ENCODE assay signal across 1 cellular context in the genomic region with DNA sequence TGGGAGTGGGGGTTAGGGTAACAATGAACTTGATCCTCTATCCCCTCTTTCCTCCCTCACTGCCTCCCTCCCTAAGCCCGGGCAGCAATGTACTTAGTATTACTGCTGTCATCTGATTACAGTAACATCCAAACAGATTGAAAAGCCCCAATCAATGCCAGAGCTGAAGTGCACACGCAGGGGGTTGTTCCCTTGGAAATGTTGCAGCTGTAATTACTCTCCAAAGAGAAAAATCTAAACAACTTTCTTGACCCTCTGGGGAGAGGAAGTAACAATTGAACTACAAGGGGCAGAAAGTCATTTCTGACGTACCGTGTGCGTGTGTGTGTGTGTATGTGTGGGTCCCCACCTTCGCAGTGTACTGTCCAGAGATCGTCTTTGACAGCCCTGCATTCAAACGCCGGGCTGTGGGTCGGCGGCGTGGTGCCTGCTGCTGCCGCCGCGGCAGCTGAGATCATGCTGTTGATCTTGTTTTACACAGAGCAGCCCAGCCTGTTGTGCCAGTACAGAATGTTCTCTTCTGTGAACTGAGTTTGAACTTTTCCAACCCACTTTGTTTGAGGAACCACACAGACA.
TF ChIP-seq lines count a peak whose summit lies in the region.

No MANE protein-coding gene starts in this region.

TF ChIP-seq in HepG2, 621 proteins besides CTCF, POLR2A, EP300 and RAD21 (continued from another document):
- TF ChIP-seq, protein P1, sequence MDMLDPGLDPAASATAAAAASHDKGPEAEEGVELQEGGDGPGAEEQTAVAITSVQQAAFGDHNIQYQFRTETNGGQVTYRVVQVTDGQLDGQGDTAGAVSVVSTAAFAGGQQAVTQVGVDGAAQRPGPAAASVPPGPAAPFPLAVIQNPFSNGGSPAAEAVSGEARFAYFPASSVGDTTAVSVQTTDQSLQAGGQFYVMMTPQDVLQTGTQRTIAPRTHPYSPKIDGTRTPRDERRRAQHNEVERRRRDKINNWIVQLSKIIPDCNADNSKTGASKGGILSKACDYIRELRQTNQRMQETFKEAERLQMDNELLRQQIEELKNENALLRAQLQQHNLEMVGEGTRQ (IDR thresholded peaks at IDR 0.05; ENCODE audit: low read depth, low read length), result no peak
- TF ChIP-seq, protein P1 (CRISPR knock-in tag; IDR thresholded peaks at IDR 0.05; ENCODE audit: borderline replicate concordance), result no peak
- TF ChIP-seq, protein P2, sequence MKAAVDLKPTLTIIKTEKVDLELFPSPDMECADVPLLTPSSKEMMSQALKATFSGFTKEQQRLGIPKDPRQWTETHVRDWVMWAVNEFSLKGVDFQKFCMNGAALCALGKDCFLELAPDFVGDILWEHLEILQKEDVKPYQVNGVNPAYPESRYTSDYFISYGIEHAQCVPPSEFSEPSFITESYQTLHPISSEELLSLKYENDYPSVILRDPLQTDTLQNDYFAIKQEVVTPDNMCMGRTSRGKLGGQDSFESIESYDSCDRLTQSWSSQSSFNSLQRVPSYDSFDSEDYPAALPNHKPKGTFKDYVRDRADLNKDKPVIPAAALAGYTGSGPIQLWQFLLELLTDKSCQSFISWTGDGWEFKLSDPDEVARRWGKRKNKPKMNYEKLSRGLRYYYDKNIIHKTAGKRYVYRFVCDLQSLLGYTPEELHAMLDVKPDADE (CRISPR knock-in tag; IDR thresholded peaks at IDR 0.05), result no peak
- TF ChIP-seq, protein P3, sequence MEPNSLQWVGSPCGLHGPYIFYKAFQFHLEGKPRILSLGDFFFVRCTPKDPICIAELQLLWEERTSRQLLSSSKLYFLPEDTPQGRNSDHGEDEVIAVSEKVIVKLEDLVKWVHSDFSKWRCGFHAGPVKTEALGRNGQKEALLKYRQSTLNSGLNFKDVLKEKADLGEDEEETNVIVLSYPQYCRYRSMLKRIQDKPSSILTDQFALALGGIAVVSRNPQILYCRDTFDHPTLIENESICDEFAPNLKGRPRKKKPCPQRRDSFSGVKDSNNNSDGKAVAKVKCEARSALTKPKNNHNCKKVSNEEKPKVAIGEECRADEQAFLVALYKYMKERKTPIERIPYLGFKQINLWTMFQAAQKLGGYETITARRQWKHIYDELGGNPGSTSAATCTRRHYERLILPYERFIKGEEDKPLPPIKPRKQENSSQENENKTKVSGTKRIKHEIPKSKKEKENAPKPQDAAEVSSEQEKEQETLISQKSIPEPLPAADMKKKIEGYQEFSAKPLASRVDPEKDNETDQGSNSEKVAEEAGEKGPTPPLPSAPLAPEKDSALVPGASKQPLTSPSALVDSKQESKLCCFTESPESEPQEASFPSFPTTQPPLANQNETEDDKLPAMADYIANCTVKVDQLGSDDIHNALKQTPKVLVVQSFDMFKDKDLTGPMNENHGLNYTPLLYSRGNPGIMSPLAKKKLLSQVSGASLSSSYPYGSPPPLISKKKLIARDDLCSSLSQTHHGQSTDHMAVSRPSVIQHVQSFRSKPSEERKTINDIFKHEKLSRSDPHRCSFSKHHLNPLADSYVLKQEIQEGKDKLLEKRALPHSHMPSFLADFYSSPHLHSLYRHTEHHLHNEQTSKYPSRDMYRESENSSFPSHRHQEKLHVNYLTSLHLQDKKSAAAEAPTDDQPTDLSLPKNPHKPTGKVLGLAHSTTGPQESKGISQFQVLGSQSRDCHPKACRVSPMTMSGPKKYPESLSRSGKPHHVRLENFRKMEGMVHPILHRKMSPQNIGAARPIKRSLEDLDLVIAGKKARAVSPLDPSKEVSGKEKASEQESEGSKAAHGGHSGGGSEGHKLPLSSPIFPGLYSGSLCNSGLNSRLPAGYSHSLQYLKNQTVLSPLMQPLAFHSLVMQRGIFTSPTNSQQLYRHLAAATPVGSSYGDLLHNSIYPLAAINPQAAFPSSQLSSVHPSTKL (CRISPR knock-in tag; IDR thresholded peaks at IDR 0.05), result peak; percentile 52; the same call in 1 of the 2 replicates
- TF ChIP-seq ZBTB21 (CRISPR knock-in tag; IDR thresholded peaks at IDR 0.05) (0 out of 2 replicates have a peak, but pooled peaks have one; percentile 18), ZNF207 (IDR thresholded peaks at IDR 0.05; ENCODE audit: borderline replicate concordance) (no peak), NONO (IDR thresholded peaks at IDR 0.05) (no peak), NONO (CRISPR knock-in tag; conservative IDR thresholded peaks at IDR 0.05) (no peak), KMT2B (CRISPR knock-in tag; IDR thresholded peaks at IDR 0.05) (no peak), TEAD3 (CRISPR knock-in tag; optimal IDR thresholded peaks at IDR 0.05; ENCODE audit: borderline replicate concordance) (peak; percentile 34), ZNF83 (CRISPR knock-in tag; IDR thresholded peaks at IDR 0.05; ENCODE audit: borderline replicate concordance) (no peak), ZIK1 (CRISPR knock-in tag; IDR thresholded peaks at IDR 0.05; ENCODE audit: borderline replicate concordance, low read depth) (no peak), ZNF543 (CRISPR knock-in tag; IDR thresholded peaks at IDR 0.05) (no peak), HNRNPLL (IDR thresholded peaks at IDR 0.05; ENCODE audit: low read depth, low read length, poor library complexity, severe bottlenecking) (peak; percentile 42), HDAC2 (CRISPR knock-in tag; IDR thresholded peaks at IDR 0.05) (no peak), ZNF136 (CRISPR knock-in tag; IDR thresholded peaks at IDR 0.05; ENCODE audit: low read depth) (no peak), MTF2 (CRISPR knock-in tag; IDR thresholded peaks at IDR 0.05; ENCODE audit: borderline replicate concordance) (peak; percentile 67; the same call in 1 of the 2 replicates)
- TF ChIP-seq, protein P4, sequence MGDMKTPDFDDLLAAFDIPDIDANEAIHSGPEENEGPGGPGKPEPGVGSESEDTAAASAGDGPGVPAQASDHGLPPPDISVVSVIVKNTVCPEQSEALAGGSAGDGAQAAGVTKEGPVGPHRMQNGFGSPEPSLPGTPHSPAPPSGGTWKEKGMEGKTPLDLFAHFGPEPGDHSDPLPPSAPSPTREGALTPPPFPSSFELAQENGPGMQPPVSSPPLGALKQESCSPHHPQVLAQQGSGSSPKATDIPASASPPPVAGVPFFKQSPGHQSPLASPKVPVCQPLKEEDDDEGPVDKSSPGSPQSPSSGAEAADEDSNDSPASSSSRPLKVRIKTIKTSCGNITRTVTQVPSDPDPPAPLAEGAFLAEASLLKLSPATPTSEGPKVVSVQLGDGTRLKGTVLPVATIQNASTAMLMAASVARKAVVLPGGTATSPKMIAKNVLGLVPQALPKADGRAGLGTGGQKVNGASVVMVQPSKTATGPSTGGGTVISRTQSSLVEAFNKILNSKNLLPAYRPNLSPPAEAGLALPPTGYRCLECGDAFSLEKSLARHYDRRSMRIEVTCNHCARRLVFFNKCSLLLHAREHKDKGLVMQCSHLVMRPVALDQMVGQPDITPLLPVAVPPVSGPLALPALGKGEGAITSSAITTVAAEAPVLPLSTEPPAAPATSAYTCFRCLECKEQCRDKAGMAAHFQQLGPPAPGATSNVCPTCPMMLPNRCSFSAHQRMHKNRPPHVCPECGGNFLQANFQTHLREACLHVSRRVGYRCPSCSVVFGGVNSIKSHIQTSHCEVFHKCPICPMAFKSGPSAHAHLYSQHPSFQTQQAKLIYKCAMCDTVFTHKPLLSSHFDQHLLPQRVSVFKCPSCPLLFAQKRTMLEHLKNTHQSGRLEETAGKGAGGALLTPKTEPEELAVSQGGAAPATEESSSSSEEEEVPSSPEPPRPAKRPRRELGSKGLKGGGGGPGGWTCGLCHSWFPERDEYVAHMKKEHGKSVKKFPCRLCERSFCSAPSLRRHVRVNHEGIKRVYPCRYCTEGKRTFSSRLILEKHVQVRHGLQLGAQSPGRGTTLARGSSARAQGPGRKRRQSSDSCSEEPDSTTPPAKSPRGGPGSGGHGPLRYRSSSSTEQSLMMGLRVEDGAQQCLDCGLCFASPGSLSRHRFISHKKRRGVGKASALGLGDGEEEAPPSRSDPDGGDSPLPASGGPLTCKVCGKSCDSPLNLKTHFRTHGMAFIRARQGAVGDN (CRISPR knock-in tag; IDR thresholded peaks at IDR 0.05), result peak; percentile 46
- TF ChIP-seq, protein P5, sequence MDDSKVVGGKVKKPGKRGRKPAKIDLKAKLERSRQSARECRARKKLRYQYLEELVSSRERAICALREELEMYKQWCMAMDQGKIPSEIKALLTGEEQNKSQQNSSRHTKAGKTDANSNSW (CRISPR knock-in tag; IDR thresholded peaks at IDR 0.05; ENCODE audit: borderline replicate concordance), result no peak
- TF ChIP-seq, protein P6, sequence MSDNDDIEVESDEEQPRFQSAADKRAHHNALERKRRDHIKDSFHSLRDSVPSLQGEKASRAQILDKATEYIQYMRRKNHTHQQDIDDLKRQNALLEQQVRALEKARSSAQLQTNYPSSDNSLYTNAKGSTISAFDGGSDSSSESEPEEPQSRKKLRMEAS (IDR thresholded peaks at IDR 0.05), result 0 out of 2 replicates have a peak, but pooled peaks have one; percentile 36
- TF ChIP-seq, protein P7, sequence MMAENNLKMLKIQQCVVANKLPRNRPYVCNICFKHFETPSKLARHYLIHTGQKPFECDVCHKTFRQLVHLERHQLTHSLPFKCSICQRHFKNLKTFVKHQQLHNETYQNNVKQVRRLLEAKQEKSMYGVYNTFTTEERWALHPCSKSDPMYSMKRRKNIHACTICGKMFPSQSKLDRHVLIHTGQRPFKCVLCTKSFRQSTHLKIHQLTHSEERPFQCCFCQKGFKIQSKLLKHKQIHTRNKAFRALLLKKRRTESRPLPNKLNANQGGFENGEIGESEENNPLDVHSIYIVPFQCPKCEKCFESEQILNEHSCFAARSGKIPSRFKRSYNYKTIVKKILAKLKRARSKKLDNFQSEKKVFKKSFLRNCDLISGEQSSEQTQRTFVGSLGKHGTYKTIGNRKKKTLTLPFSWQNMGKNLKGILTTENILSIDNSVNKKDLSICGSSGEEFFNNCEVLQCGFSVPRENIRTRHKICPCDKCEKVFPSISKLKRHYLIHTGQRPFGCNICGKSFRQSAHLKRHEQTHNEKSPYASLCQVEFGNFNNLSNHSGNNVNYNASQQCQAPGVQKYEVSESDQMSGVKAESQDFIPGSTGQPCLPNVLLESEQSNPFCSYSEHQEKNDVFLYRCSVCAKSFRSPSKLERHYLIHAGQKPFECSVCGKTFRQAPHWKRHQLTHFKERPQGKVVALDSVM (CRISPR knock-in tag; IDR thresholded peaks at IDR 0.05), result no peak
